Comparison of ENCODE assay signal across 8 cellular contexts in the genomic region with DNA sequence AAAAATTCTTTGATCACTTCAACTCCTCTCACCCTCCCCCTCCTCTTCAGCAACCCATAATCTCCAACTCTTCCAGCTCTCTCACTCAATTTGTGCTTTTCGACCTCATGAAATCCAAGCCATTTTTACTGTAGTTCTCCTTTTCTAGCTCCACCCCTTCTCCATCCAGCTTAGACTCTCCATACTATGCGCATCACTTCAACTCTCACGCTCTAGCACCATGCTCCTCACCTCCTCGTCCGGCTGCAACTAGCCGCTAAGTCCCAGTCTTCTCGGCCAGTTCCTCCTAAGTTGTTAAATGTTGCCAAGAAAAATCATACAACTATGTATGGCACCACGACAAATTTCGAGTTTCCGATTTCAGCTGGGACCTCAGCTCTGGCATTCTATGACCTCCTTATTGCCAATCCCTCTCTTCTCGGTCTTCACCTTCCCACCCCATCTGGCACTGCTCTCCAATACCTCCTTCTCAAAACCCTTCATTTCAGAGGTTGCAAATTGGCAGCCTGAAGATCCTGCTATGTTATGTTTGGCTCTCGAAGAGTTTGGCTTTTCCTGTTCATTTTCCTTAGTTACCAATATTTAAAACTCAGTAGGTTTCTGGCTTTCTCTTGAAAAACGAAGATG. TPM values are rescaled to one million over a fixed set of nuclear protein-coding genes. Genes with fewer than 3 reads are reported as not detected.
A peak's percentile ranks its signal among the peaks of the same experiment; 100 is the strongest.
DNase-seq lines count a peak whose midpoint lies in the region; ATAC-seq and TF ChIP-seq lines count a peak whose summit lies in the region.

No MANE protein-coding gene starts in this region.

- H3K4me3 ChIP-seq in GM23248 (peak overlapping the region; percentile 94), epithelial cell of proximal tubule (ENCODE audit: low read depth, low read length) (peak overlapping the region; percentile 69), gastrocnemius medialis (peak overlapping the region in 3 of 4 donors; percentile 71 to 89 (median 80))

- intact Hi-C loops in gastrocnemius medialis (cut with DNase I; ENCODE audit: low total_unique reads), result loop anchor here (2.0 to 5.0 kb wide), 3 partner anchors 17 to 37 kb away; partner anchors contain the start of genes CHCHD10 and SMARCB1

- ATAC-seq in gastrocnemius medialis, result no peak
- no peak for ATAC-seq in GM19324 (IDR thresholded peaks at IDR 0.05; ENCODE audit: low FRiP score, unreplicated experiment)

- H3K36me3 ChIP-seq in GM23248 (ENCODE audit: low read depth) (no peaks in the 10 kb centered on the region), gastrocnemius medialis (peaks cover 0 to 6% of the 10 kb centered on the region in 2 donors)

- peak overlapping the region; percentile 99 for H3K4me2 ChIP-seq in GM23248 (ENCODE audit: unreplicated experiment)

- no peaks in the 10 kb centered on the region for H4K20me1 ChIP-seq in GM23248 (ENCODE audit: insufficient read depth)

- H3K9me2 ChIP-seq in GM23248 (ENCODE audit: insufficient read depth), result no peaks in the 10 kb centered on the region

- DNase-seq in GM23248, result peak; percentile 22
- DNase-seq in OCI-M1 (lab: John Stamatoyannopoulos, UW), result peak; percentile 54
- DNase-seq in epithelial cell of proximal tubule (ENCODE audit: low read depth), result no peak
- no peak for DNase-seq in gastrocnemius medialis
- no peak for DNase-seq in C1 segment of cervical spinal cord (lab: John Stamatoyannopoulos, UW)
- DNase-seq in activated naive CD4-positive, alpha-beta T cell treated with anti-CD3 and anti-CD28 coated beads, Interleukin-2, amount 50 U/mL, for 16 hours, result no peak
- DNase-seq in NCI-H1694 (lab: John Stamatoyannopoulos, UW), result no peak

- 0 out of 2 replicates have a peak, but pooled peaks cover 7% of the 10 kb centered on the region for H3K4me1 ChIP-seq in GM23248 (ENCODE audit: insufficient read depth)
- H3K4me1 ChIP-seq in gastrocnemius medialis, result peaks cover 9 to 10% of the 10 kb centered on the region in 2 donors

- TF ChIP-seq CTCF in epithelial cell of proximal tubule (conservative IDR thresholded peaks at IDR 0.05; ENCODE audit: low read depth, low read length) (no peak), gastrocnemius medialis (IDR thresholded peaks at IDR 0.05 in 4 of 5, conservative IDR thresholded peaks at IDR 0.05 in 1 of 5) (no peak)

- peak overlapping the region; percentile 89; the same call in 1 of the 2 replicates for H3K9ac ChIP-seq in GM23248

- H3K27me3 ChIP-seq in GM23248 (replicated peaks; ENCODE audit: insufficient read depth) (no peaks in the 10 kb centered on the region), gastrocnemius medialis (no peaks in the 10 kb centered on the region)

- H3K27ac ChIP-seq in GM23248, result no peak overlapping the region
- H3K27ac ChIP-seq in gastrocnemius medialis, result peak overlapping the region in 3 of 4 donors; percentile 83 to 89 (median 85)

- no peak for TF ChIP-seq POLR2A in gastrocnemius medialis (IDR thresholded peaks at IDR 0.05)

- peaks cover 19% of the 10 kb centered on the region for H3K79me2 ChIP-seq in GM23248 (ENCODE audit: insufficient read depth)

- 39% methylated on average over 13 of the region's 13 CpGs for WGBS in GM23248 (ENCODE audit: low coverage in 1 of 2, low lambda C conversion rate in 2 of 2, missing lambda C conversion rate in 2 of 2), 2 experiments

- peak overlapping the region; percentile 89 for H2AFZ ChIP-seq in GM23248

- H3K9me3 ChIP-seq in GM23248 (ENCODE audit: low read depth), result no peaks in the 10 kb centered on the region
- H3K9me3 ChIP-seq in gastrocnemius medialis, result no peaks in the 10 kb centered on the region

- in situ Hi-C loops in GM23248 (cut with MboI), result no loop called here
- in situ Hi-C loops in gastrocnemius medialis (cut with MboI; ENCODE audit: low sequenced_read_pairs in 4 of 4), result no loop called here

- no peaks in the 10 kb centered on the region for H3F3A ChIP-seq in GM23248 (ENCODE audit: insufficient read depth)

RNA-seq across cellular contexts. Expression of gene ZNF70, which starts 1.1 kb away (rescaled TPM):
- 2.5 and 3.3 TPM in 2 replicates for total RNA-seq in GM23248 (2014; rRNA removed; shearing (Covaris generic))
- 1.0 and 1.2 TPM in 2 replicates for polyA plus RNA-seq in GM23248 (2016; fragmentation: Nextera tagmentation; extraction: Ambion mirVana)
- total RNA-seq in epithelial cell of proximal tubule (2.2 and 2.5 TPM in 2 replicates), gastrocnemius medialis (1 to 10 TPM; 3.1 to 6.3 (median 4.2) TPM)

RNA-seq across cellular contexts. Expression of gene VPREB3, which starts 4.4 kb away (rescaled TPM):
- total RNA-seq in GM23248 (2014; rRNA removed; shearing (Covaris generic)), result not detected in 2 replicates
- not detected in 2 replicates for polyA plus RNA-seq in GM23248 (2016; fragmentation: Nextera tagmentation; extraction: Ambion mirVana)
- total RNA-seq in epithelial cell of proximal tubule (not detected in 2 replicates), gastrocnemius medialis (1 to 10 TPM in 1 of 4 donors, not detected in 3; 1.1 TPM)

RNA-seq across cellular contexts. Expression of gene C22orf15, which starts 12.9 kb away (rescaled TPM):
- 0.13 TPM in 1 of 2 replicates, not detected in the other for total RNA-seq in GM23248 (2014; rRNA removed; shearing (Covaris generic))
- 0.41 and 0.54 TPM in 2 replicates for polyA plus RNA-seq in GM23248 (2016; fragmentation: Nextera tagmentation; extraction: Ambion mirVana)
- total RNA-seq in epithelial cell of proximal tubule, result 0.36 and 2.1 TPM in 2 replicates
- total RNA-seq in gastrocnemius medialis, result not detected

RNA-seq across cellular contexts. Expression of gene CHCHD10, which starts 17.9 kb away (rescaled TPM):
- total RNA-seq in GM23248 (2014; rRNA removed; shearing (Covaris generic)), result 1.6 TPM in 1 of 2 replicates, not detected in the other
- polyA plus RNA-seq in GM23248 (2016; fragmentation: Nextera tagmentation; extraction: Ambion mirVana), result 20.3 and 22.3 TPM in 2 replicates
- total RNA-seq in epithelial cell of proximal tubule, result 5.7 and 37.1 TPM in 2 replicates
- total RNA-seq in gastrocnemius medialis, result 100 to 1,000 TPM; 157 to 290 (median 181) TPM

RNA-seq across cellular contexts. Expression of gene MMP11, which starts 22.8 kb away (rescaled TPM):
- total RNA-seq in GM23248 (2014; rRNA removed; shearing (Covaris generic)), result 2.9 and 18.2 TPM in 2 replicates
- 1.3 and 2.5 TPM in 2 replicates for polyA plus RNA-seq in GM23248 (2016; fragmentation: Nextera tagmentation; extraction: Ambion mirVana)
- 11.4 and 22.3 TPM in 2 replicates for total RNA-seq in epithelial cell of proximal tubule
- 1 to 10 TPM in 2 of 4 donors, under 1 TPM in 1, not detected in 1; 0.91 to 3.6 (median 1.4) TPM for total RNA-seq in gastrocnemius medialis

Comparison
In these comparisons a context has a peak if more than half of its experiments do, and no peak if none do; other contexts are left out.
1. DNase-seq: peak in GM23248 (single experiment) and OCI-M1 (single experiment); none in epithelial cell of proximal tubule (single experiment), gastrocnemius medialis (0 of 2), C1 segment of cervical spinal cord (0 of 14), activated naive CD4-positive, alpha-beta T cell treated with anti-CD3 and anti-CD28 coated beads, Interleukin-2, amount 50 U/mL, for 16 hours (single experiment) and NCI-H1694 (single experiment).
2. Peak in every context shown above with its lines, with median percentiles within 50 percentile points of each other: H3K4me3 ChIP-seq.